ENCODE assay signal across 8 cellular contexts in the genomic region with DNA sequence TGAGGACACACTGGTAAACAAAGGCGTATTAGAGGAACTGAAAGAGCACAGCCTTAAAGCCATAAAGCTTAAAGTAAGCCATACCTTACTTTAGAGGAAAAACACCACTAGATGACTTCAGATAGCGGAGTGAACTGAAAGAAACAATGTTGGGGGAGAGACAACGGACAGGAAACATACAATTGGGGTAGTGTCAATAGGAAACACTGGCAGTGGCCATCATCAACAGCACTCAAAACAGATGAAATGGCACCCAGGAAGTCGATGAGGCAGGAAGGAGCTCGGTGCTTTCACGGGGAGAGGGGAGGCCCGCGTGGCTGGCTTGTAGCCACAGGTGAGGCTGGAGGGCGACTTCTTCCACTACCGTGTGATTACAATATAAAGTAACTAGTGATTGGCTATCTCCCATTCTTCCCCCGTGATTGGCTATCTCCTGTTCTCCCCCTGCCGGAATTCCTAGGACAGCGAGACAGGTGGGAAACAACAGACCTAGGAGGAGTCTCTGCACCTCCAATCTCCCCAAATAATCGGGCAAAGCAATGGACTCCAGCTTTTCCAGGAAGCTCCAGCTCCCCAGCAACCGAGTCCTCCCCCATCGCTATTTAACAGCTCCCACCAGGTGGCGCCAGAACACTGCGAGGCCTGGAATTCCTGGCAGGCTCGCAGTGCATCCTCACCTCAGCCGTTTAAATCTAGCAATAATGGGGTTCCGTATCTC. TPM values are rescaled to one million over a fixed set of nuclear protein-coding genes. Genes with fewer than 3 reads are reported as not detected.
A peak's percentile ranks its signal among the peaks of the same experiment; 100 is the strongest.
DNase-seq lines count a peak whose midpoint lies in the region; ATAC-seq and TF ChIP-seq lines count a peak whose summit lies in the region.

No MANE protein-coding gene starts in this region.

- H3K4me3 ChIP-seq in AG09309 (ENCODE audit: control insufficient read depth, low read depth, low read length) (no peak overlapping the region), duodenal mucosa (ENCODE audit: low read depth in 1 of 2, low read length in 2 of 2) (peak overlapping the region; percentile 53 to 67), lower lobe of right lung (peak overlapping the region; percentile 42)

- peak overlapping the region; percentile 2 to 45 for H3K9ac ChIP-seq in duodenal mucosa (ENCODE audit: low read depth in 1 of 2, low read length in 2 of 2)

- H3K36me3 ChIP-seq in duodenal mucosa (ENCODE audit: control insufficient read depth in 1 of 2, insufficient read depth in 2 of 2, low read length in 2 of 2) (no peaks in the 10 kb centered on the region), lower lobe of right lung (no peaks in the 10 kb centered on the region)

- ATAC-seq in GM19023 (IDR thresholded peaks at IDR 0.05; ENCODE audit: unreplicated experiment): peak; percentile 82
- peak; percentile 88 for ATAC-seq in HG03342 (IDR thresholded peaks at IDR 0.05; ENCODE audit: unreplicated experiment)
- peak; percentile 90 to 91 for ATAC-seq in lower lobe of right lung

- DNase-seq in AG09309 (ENCODE audit: low read depth) (no peak), NCI-H524 treated with DMSO at 0.1 percent for 48 hours (lab: John Stamatoyannopoulos, UW) (peak; percentile 12), lower lobe of right lung (peak; percentile 87)
- DNase-seq in activated CD4-positive, alpha-beta T cell treated with anti-CD3 and anti-CD28 coated beads, Interleukin-2, amount 50 U/mL, for 24 hours (ENCODE audit: low read depth in 1 of 2, low spot score in 1 of 2): peak; percentile 29 to 55
- peak; percentile 21 for DNase-seq in stimulated activated CD8-positive, alpha-beta memory T cell treated with anti-CD3 and anti-CD28 coated beads, Interleukin-12 subunit alpha, Interleukin-12 subunit beta, amount 100 ng/mL, for 24 hours (ENCODE audit: extremely low read depth)

- no peak overlapping the region for H3K27ac ChIP-seq in duodenal mucosa (ENCODE audit: low read depth, low read length)
- peak overlapping the region; percentile 18 for H3K27ac ChIP-seq in lower lobe of right lung

- intact Hi-C loops in lower lobe of right lung (cut with DNase I): no loop called here

- H3K27me3 ChIP-seq in duodenal mucosa (ENCODE audit: control insufficient read depth in 1 of 2, insufficient read depth in 2 of 2, low read length in 2 of 2) (no peaks in the 10 kb centered on the region), lower lobe of right lung (ENCODE audit: low read depth) (no peaks in the 10 kb centered on the region)

- TF ChIP-seq CTCF in AG09309 (IDR thresholded peaks at IDR 0.05; ENCODE audit: control insufficient read depth, insufficient read depth, low read depth, low read length, missing control alignments) (peak; percentile 62), lower lobe of right lung (IDR thresholded peaks at IDR 0.05) (peak; percentile 86)

- no peaks in the 10 kb centered on the region for H3K9me3 ChIP-seq in duodenal mucosa (ENCODE audit: control insufficient read depth in 1 of 2, low read length in 2 of 2)
- H3K9me3 ChIP-seq in lower lobe of right lung: no peaks in the 10 kb centered on the region

- H3K4me1 ChIP-seq in duodenal mucosa (ENCODE audit: control insufficient read depth in 1 of 2, insufficient read depth in 2 of 2, low read length in 2 of 2): peaks cover 8 to 11% of the 10 kb centered on the region in 2 donors
- peaks cover 7% of the 10 kb centered on the region for H3K4me1 ChIP-seq in lower lobe of right lung

RNA-seq across cellular contexts. Expression of a gene that starts 2.4 kb away (rescaled TPM):
- total RNA-seq in lower lobe of right lung: not detected

RNA-seq across cellular contexts. Expression of a gene that starts 19.7 kb away (rescaled TPM):
- total RNA-seq in lower lobe of right lung: 15.7 TPM

RNA-seq across cellular contexts. Expression of a gene that starts 29.2 kb away (rescaled TPM):
- 7.5 TPM for total RNA-seq in lower lobe of right lung

RNA-seq across cellular contexts. Expression of a gene that starts 59.8 kb away (rescaled TPM):
- total RNA-seq in lower lobe of right lung: not detected
